18 cellular contexts compared by ENCODE assay signal in genomic region chr14:63565448-63565847, GRCh38. TPM values are rescaled to one million over a fixed set of nuclear protein-coding genes. Genes with fewer than 3 reads are reported as not detected.
A peak's percentile ranks its signal among the peaks of the same experiment; 100 is the strongest.
DNase-seq lines count a peak whose midpoint lies in the region; ATAC-seq, FAIRE-seq and TF ChIP-seq lines count a peak whose summit lies in the region.
"Had no signal": no experiment of that assay in that cellular context is flagged by ENCODE, and none has a peak within 500 bp of the region (broad histone marks: within the 10 kb centered on the region; RNA-seq: fewer than 3 reads in every experiment).

No MANE protein-coding gene starts in this region.

- no peaks in the 10 kb centered on the region for H4K20me1 ChIP-seq in HepG2 (ENCODE audit: insufficient read depth, low read length)

- H3K23ac ChIP-seq in mesendoderm (ENCODE audit: low read length): no peak overlapping the region

- H2AFZ ChIP-seq in HepG2 (ENCODE audit: low read length): no peak overlapping the region

- H3K27ac ChIP-seq in HepG2 (ENCODE audit: extremely low read length, insufficient read depth, low read length) (no peak overlapping the region), right lobe of liver (no peak overlapping the region), mesendoderm (ENCODE audit: low read depth, low read length) (no peak overlapping the region), colonic mucosa (no peak overlapping the region)

- no peak overlapping the region for H4K8ac ChIP-seq in mesendoderm (ENCODE audit: low read depth, low read length)

- no peaks in the 10 kb centered on the region for H3K79me2 ChIP-seq in HepG2 (ENCODE audit: insufficient read depth, low read length)
- H3K79me2 ChIP-seq in mesendoderm (ENCODE audit: control insufficient read depth, insufficient read depth, low read length): no peaks in the 10 kb centered on the region

- H3K4me1 ChIP-seq in HepG2 (ENCODE audit: insufficient read depth, low read length): peaks cover 23% of the 10 kb centered on the region
- H3K4me1 ChIP-seq in right lobe of liver: no peaks in the 10 kb centered on the region
- H3K4me1 ChIP-seq in mesendoderm (ENCODE audit: control insufficient read depth, low read depth, low read length): no peaks in the 10 kb centered on the region
- no peaks in the 10 kb centered on the region for H3K4me1 ChIP-seq in colonic mucosa

- no peaks in the 10 kb centered on the region for H3K79me1 ChIP-seq in mesendoderm (ENCODE audit: low read length)

- DNase-seq in HepG2 (ENCODE audit: low spot score) (no peak), right lobe of liver (no peak), HTR-8/SVneo (ENCODE audit: insufficient read length, low spot score) (no peak), mesendoderm (peak; percentile 42), SHP77 treated with DMSO at 0.1 percent for 48 hours (lab: John Stamatoyannopoulos, UW) (no peak), colonic mucosa (no peak)
- DNase-seq: ACHN; BE2C; C1 segment of cervical spinal cord; CD4-positive, CD25-positive, alpha-beta regulatory T cell; CD8-positive, alpha-beta memory T cell; COR-L47; GF-D8; GOT3; H9; IMR-90 had no signal

- H2BK120ac ChIP-seq in mesendoderm (ENCODE audit: low read depth, low read length): no peak overlapping the region

- FAIRE-seq in HepG2 (lab: Jason Lieb, UNC) (no peak), HTR-8/SVneo (lab: Jason Lieb, UNC) (peak; percentile 90)
- FAIRE-seq: D721Med, K562 had no signal

- no TSS peak for BruUV-seq in HepG2 (replicated peaks; lab: Mats Ljungman, UMichigan)

- H3K4me2 ChIP-seq in HepG2 (ENCODE audit: low read depth, low read length) (no peak overlapping the region), mesendoderm (ENCODE audit: low read length) (no peak overlapping the region)

- H3K4ac ChIP-seq in mesendoderm (ENCODE audit: low read depth, low read length): no peak overlapping the region

- WGBS in HepG2 (ENCODE audit: low lambda C conversion rate): 35% methylated on average over 3 of the region's 3 CpGs
- WGBS in right lobe of liver (ENCODE audit: insufficient coverage, low coverage, low lambda C conversion rate, missing lambda C conversion rate): 74% methylated on average over 3 of the region's 3 CpGs
- no CpG with 5 or more reads among the region's 3 CpGs for WGBS in mesendoderm (ENCODE audit: extremely low coverage, insufficient coverage, low lambda C conversion rate)

- H3K36me3 ChIP-seq in HepG2 (replicated peaks in 1 of 2; ENCODE audit: control insufficient read depth in 1 of 2, insufficient read depth in 2 of 2, low read length in 2 of 2) (no peaks in the 10 kb centered on the region), right lobe of liver (no peaks in the 10 kb centered on the region), mesendoderm (ENCODE audit: control insufficient read depth, insufficient read depth, low read length) (no peaks in the 10 kb centered on the region), colonic mucosa (no peaks in the 10 kb centered on the region)
- H3K36me3 ChIP-seq: BE2C had no signal

- H3K27me3 ChIP-seq in HepG2 (ENCODE audit: control insufficient read depth in 1 of 2, insufficient read depth in 2 of 2, low read length in 2 of 2) (no peaks in the 10 kb centered on the region; a peak in 1 of 5 replicates), right lobe of liver (no peaks in the 10 kb centered on the region), mesendoderm (ENCODE audit: insufficient read depth, low read length, poor library complexity) (no peaks in the 10 kb centered on the region), colonic mucosa (no peaks in the 10 kb centered on the region)
- H3K27me3 ChIP-seq: BE2C had no signal

- no peak overlapping the region for H3K56ac ChIP-seq in mesendoderm (ENCODE audit: low read length)

- POLR2A ChIA-PET in HepG2 (lab: Yijun Ruan, JAX): no interaction called here

- no peaks in the 10 kb centered on the region for H3K9me3 ChIP-seq in HepG2 (ENCODE audit: low read length)
- H3K9me3 ChIP-seq in right lobe of liver: no peaks in the 10 kb centered on the region
- H3K9me3 ChIP-seq in colonic mucosa: no peaks in the 10 kb centered on the region
- H3K9me3 ChIP-seq: BE2C had no signal

- no peak for TF ChIP-seq CTCF in HepG2 (CRISPR knock-in tag; IDR thresholded peaks at IDR 0.05)
- TF ChIP-seq CTCF in right lobe of liver (IDR thresholded peaks at IDR 0.05): no peak
- TF ChIP-seq CTCF in colonic mucosa (IDR thresholded peaks at IDR 0.05): no peak

- no peak overlapping the region for H2BK15ac ChIP-seq in mesendoderm (replicated peaks; ENCODE audit: low read depth)

- H2AK5ac ChIP-seq in mesendoderm (ENCODE audit: low read length): no peak overlapping the region

- H3K4me3 ChIP-seq in HepG2 (replicated peaks in 1 of 3; ENCODE audit: insufficient read depth in 1 of 3, low read depth in 2 of 3, low read length in 3 of 3) (no peak overlapping the region), right lobe of liver (no peak overlapping the region), mesendoderm (ENCODE audit: low read length) (no peak overlapping the region), colonic mucosa (no peak overlapping the region)
- H3K4me3 ChIP-seq: K562 had no signal

- H3K18ac ChIP-seq in mesendoderm (ENCODE audit: low read length): no peak overlapping the region

- H3K9ac ChIP-seq in HepG2 (ENCODE audit: insufficient read depth, low read depth, low read length) (no peak overlapping the region), mesendoderm (ENCODE audit: low read length) (no peak overlapping the region), colonic mucosa (ENCODE audit: low read depth in 2 of 2, low read length in 2 of 2) (no peak overlapping the region)

- intact Hi-C loops in HepG2 (cut with micrococcal nuclease; ENCODE audit: unreplicated experiment): no loop called here
- intact Hi-C loops in right lobe of liver (cut with DNase I): no loop called here
- intact Hi-C loops in colonic mucosa (cut with DNase I): no loop called here

- ATAC-seq in HepG2: no peak
- no peak for ATAC-seq in right lobe of liver
- ATAC-seq: K562 had no signal

- no peak overlapping the region for H2BK5ac ChIP-seq in mesendoderm (ENCODE audit: low read length)

- CTCF ChIA-PET in HepG2 (lab: Yijun Ruan, JAX; ENCODE audit: low intra/inter-chr PET ratio, low total read pairs): no interaction called here

- no peak for TF ChIP-seq RAD21 in HepG2 (CRISPR knock-in tag; IDR thresholded peaks at IDR 0.05)

- H4K5ac ChIP-seq in mesendoderm (ENCODE audit: low read length): no peak overlapping the region

- no peak for TF ChIP-seq POLR2A in HepG2 (IDR thresholded peaks at IDR 0.05; ENCODE audit: insufficient read depth in 1 of 2, low read depth in 2 of 2, low read length in 2 of 2)
- TF ChIP-seq POLR2A in right lobe of liver (IDR thresholded peaks at IDR 0.05): no peak

- in situ Hi-C loops in HepG2 (cut with HindIII; ENCODE audit: extremely low pct_ligation_motif_present, low pct_unique_long_range_greater_than_20kb): no loop called here

- TF ChIP-seq EP300 in HepG2 (IDR thresholded peaks at IDR 0.05; ENCODE audit: low read depth in 2 of 2, low read length in 2 of 2) (no peak), HepG2 (CRISPR knock-in tag; IDR thresholded peaks at IDR 0.05; ENCODE audit: borderline replicate concordance) (no peak)

TF ChIP-seq in HepG2, 621 proteins besides CTCF, POLR2A, EP300 and RAD21:
- TF ChIP-seq ZNF780A (CRISPR knock-in tag; IDR thresholded peaks at IDR 0.05) (peak; percentile 95), TCF12 (IDR thresholded peaks at IDR 0.05) (no peak), TCF12 (CRISPR knock-in tag; IDR thresholded peaks at IDR 0.05) (no peak), ZNF816 (CRISPR knock-in tag; IDR thresholded peaks at IDR 0.05; ENCODE audit: borderline replicate concordance) (no peak)

RNA-seq across cellular contexts. Expression of gene PPP2R5E, which starts 22.3 kb away (rescaled TPM):
- total RNA-seq in HepG2 (2016; rRNA removed; fragmentation: Illumina TruSeq; extraction: Trizol) (11.0 and 22.5 TPM in 2 replicates), right lobe of liver (10 to 100 TPM; 12.5 to 34.8 (median 18.2) TPM), colonic mucosa (10 to 100 TPM; 58.0 to 62.7 TPM)
- 3.9 and 4.8 TPM in 2 replicates for total RNA-seq in HepG2 (2016; cell fraction: cytosol; rRNA removed; fragmentation: Illumina TruSeq; extraction: Trizol; ENCODE audit: low read depth)
- 10.3 and 22.7 TPM in 2 replicates for total RNA-seq in HepG2 (2016; cell fraction: insoluble cytoplasmic fraction; rRNA removed; fragmentation: Illumina TruSeq; extraction: Trizol)
- 19.8 and 21.1 TPM in 2 replicates for total RNA-seq in HepG2 (2016; cell fraction: membrane; rRNA removed; fragmentation: Illumina TruSeq; extraction: Trizol)
- total RNA-seq in HepG2 (2016; cell fraction: nucleus; rRNA removed; fragmentation: Illumina TruSeq; extraction: Trizol): 15.6 and 17.0 TPM in 2 replicates
- 6.4 and 8.9 TPM in 2 replicates for polyA plus RNA-seq in HepG2 (2011; rRNA removed)
- polyA plus RNA-seq in HepG2 (2011; cell fraction: cytosol; rRNA removed): 2.7 and 5.2 TPM in 2 replicates
- 4.7 and 5.0 TPM in 2 replicates for polyA plus RNA-seq in HepG2 (2011; cell fraction: nucleus; rRNA removed)
- polyA plus RNA-seq in HepG2 (2012): 13.6 and 14.4 TPM in 2 replicates
- polyA plus RNA-seq in HepG2 (2016; cell fraction: cytosol; fragmentation: Illumina TruSeq; extraction: Trizol; ENCODE audit: low read depth): 4.4 and 5.3 TPM in 2 replicates
- polyA plus RNA-seq in HepG2 (2016; cell fraction: insoluble cytoplasmic fraction; fragmentation: Illumina TruSeq; extraction: Trizol; ENCODE audit: low read depth): 31.8 and 35.2 TPM in 2 replicates
- polyA plus RNA-seq in HepG2 (2016; cell fraction: membrane; fragmentation: Illumina TruSeq; extraction: Trizol; ENCODE audit: low read depth): 17.1 TPM in 2 replicates
- 17.7 and 18.9 TPM in 2 replicates for polyA plus RNA-seq in HepG2 (2016; cell fraction: nucleus; fragmentation: Illumina TruSeq; extraction: Trizol; ENCODE audit: insufficient read depth, low read depth)
- polyA minus RNA-seq in HepG2 (2011; rRNA and poly(A)+ RNA removed; ENCODE audit: low replicate concordance): 7.8 and 8.6 TPM in 2 replicates
- polyA minus RNA-seq in HepG2 (2011; cell fraction: cytosol; rRNA and poly(A)+ RNA removed): 21.7 and 25.6 TPM in 2 replicates
- 29.4 and 30.6 TPM in 2 replicates for polyA minus RNA-seq in HepG2 (2011; cell fraction: nucleus; rRNA and poly(A)+ RNA removed)
- polyA plus RNA-seq in mesendoderm (2013, experiment 1 of 2): 40.7 TPM
- polyA plus RNA-seq in mesendoderm (2013, experiment 2 of 2): 41.7 TPM
